ENCODE assay signal across 14 cellular contexts in genomic region chr11:77038825-77039326, GRCh38. TPM values are rescaled to one million over a fixed set of nuclear protein-coding genes. Genes with fewer than 3 reads are reported as not detected.
DNase-seq lines count a peak whose midpoint lies in the region; ATAC-seq, FAIRE-seq and TF ChIP-seq lines count a peak whose summit lies in the region.
"Had no signal": no experiment of that assay in that cellular context is flagged by ENCODE, and none has a peak within 500 bp of the region (broad histone marks: within the 10 kb centered on the region; RNA-seq: fewer than 3 reads in every experiment).

No MANE protein-coding gene starts in this region.

- H3K4me3 ChIP-seq in OCI-LY3 (ENCODE audit: low read length) = peak overlapping the region; percentile 72
- no peak overlapping the region for H3K4me3 ChIP-seq in Peyer's patch
- H3K4me3 ChIP-seq: SK-N-MC had no signal

- no peak for FAIRE-seq in GM18507 (lab: Jason Lieb, UNC)

- H3K27me3 ChIP-seq in OCI-LY3 (ENCODE audit: low read depth, low read length) (peaks cover 19% of the 10 kb centered on the region), Peyer's patch (no peaks in the 10 kb centered on the region)

- H3K36me3 ChIP-seq in OCI-LY3 (replicated peaks; ENCODE audit: low read depth, low read length) (no peaks in the 10 kb centered on the region), Peyer's patch (no peaks in the 10 kb centered on the region)
- H3K36me3 ChIP-seq: gastrocnemius medialis, left ventricle myocardium inferior had no signal

- H3K4me2 ChIP-seq in OCI-LY3 (ENCODE audit: low read length) = peak overlapping the region; percentile 93

- no peak for TF ChIP-seq POLR2A in Peyer's patch (IDR thresholded peaks at IDR 0.05)

- no peak for ATAC-seq in GM18519 (IDR thresholded peaks at IDR 0.05; ENCODE audit: low FRiP score, unreplicated experiment)
- ATAC-seq: gastrocnemius medialis had no signal

- H4K20me1 ChIP-seq in OCI-LY3 (ENCODE audit: insufficient read depth, low read length) = no peaks in the 10 kb centered on the region

- peak overlapping the region; percentile 66 for H2AFZ ChIP-seq in OCI-LY3 (ENCODE audit: low read depth, low read length)

- H3K4me1 ChIP-seq in OCI-LY3 (ENCODE audit: low read length) (peaks cover 26% of the 10 kb centered on the region), Peyer's patch (peaks cover 0 to 28% (median 10%) of the 10 kb centered on the region in 4 donors)

- H3K9me3 ChIP-seq in OCI-LY3 (ENCODE audit: insufficient read depth, low read length) (no peaks in the 10 kb centered on the region), Peyer's patch (no peaks in the 10 kb centered on the region)
- H3K9me3 ChIP-seq: gastrocnemius medialis, left ventricle myocardium inferior had no signal

- H3K9ac ChIP-seq in OCI-LY3 (ENCODE audit: low read length) = peak overlapping the region; percentile 43

- H3K79me2 ChIP-seq in OCI-LY3 (ENCODE audit: low read length) = no peaks in the 10 kb centered on the region

- peak; percentile 78 for DNase-seq in CD1c-positive myeloid dendritic cell (ENCODE audit: extremely low spot score)
- peak; percentile 9 for DNase-seq in GM18507 (ENCODE audit: extremely low spot score, insufficient read length, low read depth)
- DNase-seq in glomerular visceral epithelial cell (ENCODE audit: extremely low spot score) = peak; percentile 16
- DNase-seq in Peyer's patch = no peak
- no peak for DNase-seq in NCI-H2227 treated with DMSO at 0.1 percent for 48 hours (lab: John Stamatoyannopoulos, UW)
- DNase-seq in pons (ENCODE audit: low spot score) = no peak
- DNase-seq: cortex of kidney, gastrocnemius medialis, HFFc6, left ventricle myocardium inferior, NCI-H2081 treated with DMSO at 0.1 percent for 48 hours had no signal

- peak overlapping the region; percentile 52 for H3K27ac ChIP-seq in OCI-LY3 (ENCODE audit: low read length)
- H3K27ac ChIP-seq in Peyer's patch = no peak overlapping the region
- H3K27ac ChIP-seq: gastrocnemius medialis, left ventricle myocardium inferior, SK-N-MC had no signal

- TF ChIP-seq CTCF in OCI-LY3 (IDR thresholded peaks at IDR 0.05; ENCODE audit: low read depth, low read length) (no peak), Peyer's patch (IDR thresholded peaks at IDR 0.05) (no peak)

RNA-seq across cellular contexts. Expression of gene B3GNT6, which starts 4.7 kb away (rescaled TPM):
- 10 to 100 TPM in 3 of 4 donors, 1 to 10 TPM in 1; 5.0 to 76.4 (median 26.2) TPM for total RNA-seq in Peyer's patch
- total RNA-seq: HFFc6, left ventricle myocardium inferior had no signal

RNA-seq across cellular contexts. Expression of gene CAPN5, which starts 27.9 kb away (rescaled TPM):
- 100 to 1,000 TPM in 3 of 4 donors, 10 to 100 TPM in 1; 75.9 to 203 (median 162) TPM for total RNA-seq in Peyer's patch

Comparison
In these comparisons a context has a peak if more than half of its experiments do, and no peak if none do; other contexts are left out.
1. DNase-seq: peak in CD1c-positive myeloid dendritic cell (single experiment), GM18507 (single experiment) and glomerular visceral epithelial cell (single experiment); none in Peyer's patch (0 of 3), NCI-H2227 treated with DMSO at 0.1 percent for 48 hours (single experiment) and pons (single experiment).